Comparison of ENCODE assay signal across 1 cellular context in genomic region chr3:128532007-128532983, GRCh38.
TF ChIP-seq lines count a peak whose summit lies in the region.

No MANE protein-coding gene starts in this region.

TF ChIP-seq in GM23338, 12 proteins besides CTCF, POLR2A, EP300 and RAD21 (continued from another document):
- TF ChIP-seq ZNF114 (CRISPR knock-in tag; IDR thresholded peaks at IDR 0.05), result no peak
- TF ChIP-seq POLR2AphosphoS5 (IDR thresholded peaks at IDR 0.05; ENCODE audit: low read depth), result no peak
- no peak for TF ChIP-seq ETS1 (IDR thresholded peaks at IDR 0.05)
TF ChIP-seq in GM23338: peak in this region for 0.
